Comparison of ENCODE assay signal across 9 cellular contexts in the genomic region with DNA sequence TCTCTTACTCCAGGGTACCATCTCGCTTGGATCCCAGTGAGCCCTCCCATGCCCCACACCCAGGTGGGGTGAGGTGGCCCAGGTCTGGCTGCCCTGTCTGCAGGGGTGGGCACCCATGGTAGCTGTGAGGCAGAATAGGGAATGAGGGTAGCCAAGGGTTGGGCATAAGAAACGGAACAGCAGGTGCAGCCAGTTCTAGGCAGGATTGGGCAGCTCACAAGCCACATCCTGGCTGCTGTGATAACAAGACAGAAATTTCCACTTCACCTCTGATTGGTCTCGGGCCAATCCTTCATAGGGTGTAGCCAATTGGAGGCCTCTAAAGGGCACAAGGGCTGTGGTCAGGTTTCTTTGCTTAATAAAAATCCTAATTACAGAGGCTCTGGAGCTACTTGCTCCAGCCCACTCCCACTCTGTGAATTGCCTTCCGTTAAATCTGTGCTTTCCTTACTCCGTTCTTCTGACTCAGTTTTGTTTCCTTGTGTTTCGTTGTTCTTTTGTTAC. TPM values are rescaled to one million over a fixed set of nuclear protein-coding genes. Genes with fewer than 3 reads are reported as not detected.
DNase-seq lines count a peak whose midpoint lies in the region; ATAC-seq and TF ChIP-seq lines count a peak whose summit lies in the region.
"Had no signal": no experiment of that assay in that cellular context is flagged by ENCODE, and none has a peak within 500 bp of the region (broad histone marks: within the 10 kb centered on the region; RNA-seq: fewer than 3 reads in every experiment).

No MANE protein-coding gene starts in this region.

- H3K9me3 ChIP-seq in SK-N-MC (ENCODE audit: low read depth, low read length) (no peaks in the 10 kb centered on the region), upper lobe of left lung (no peaks in the 10 kb centered on the region), spleen (no peaks in the 10 kb centered on the region)

- no peak for TF ChIP-seq EP300 in upper lobe of left lung (IDR thresholded peaks at IDR 0.05)

- intact Hi-C loops in spleen (cut with DNase I; ENCODE audit: low total_unique reads): no loop called here

- H3K27ac ChIP-seq in SK-N-MC (no peak overlapping the region), upper lobe of left lung (no peak overlapping the region), spleen (no peak overlapping the region)
- H3K27ac ChIP-seq: HL-60 had no signal

- ATAC-seq in upper lobe of left lung (ENCODE audit: low FRiP score in 2 of 2): no peak
- ATAC-seq in HG02884 (IDR thresholded peaks at IDR 0.05; ENCODE audit: unreplicated experiment): no peak

- no peak overlapping the region for H3K9ac ChIP-seq in SK-N-MC (ENCODE audit: insufficient read length)

- H3K27me3 ChIP-seq in upper lobe of left lung: peaks cover 2 to 46% (median 24%) of the 10 kb centered on the region in 4 donors
- H3K27me3 ChIP-seq in spleen (replicated peaks in 1 of 7): peaks cover 4 to 95% (median 46%) of the 10 kb centered on the region in 7 donors

- no peaks in the 10 kb centered on the region for H3K36me3 ChIP-seq in SK-N-MC (ENCODE audit: insufficient read depth, low read length)
- no peaks in the 10 kb centered on the region for H3K36me3 ChIP-seq in upper lobe of left lung
- no peaks in the 10 kb centered on the region for H3K36me3 ChIP-seq in spleen

- DNase-seq in COR-L47 (lab: John Stamatoyannopoulos, UW) (peak; percentile 35), HFF-Myc (ENCODE audit: extremely low read depth, low read depth) (peak; percentile 2), SK-N-MC (ENCODE audit: low read depth, low spot score) (peak; percentile 2), erythroblast (lab: John Stamatoyannopoulos, UW) (peak; percentile 71 to 81), upper lobe of left lung (peak; percentile 38 to 45), spleen (no peak), T-helper 9 cell (no peak)

- 46 to 48% methylated on average over 5 to 6 of the region's 6 CpGs for WGBS in upper lobe of left lung, 2 donors
- WGBS in spleen, 5 donors: 45 to 50% (median 49%) methylated on average over 6 of the region's 6 CpGs

- TF ChIP-seq CTCF in HFF-Myc (IDR thresholded peaks at IDR 0.05; ENCODE audit: low read depth, low read length, missing control alignments) (no peak), upper lobe of left lung (IDR thresholded peaks at IDR 0.05) (no peak), spleen (IDR thresholded peaks at IDR 0.05 in 8 of 11, conservative IDR thresholded peaks at IDR 0.05 in 3 of 11) (no peak)

- H3K4me1 ChIP-seq in upper lobe of left lung (peaks cover 19 to 44% (median 22%) of the 10 kb centered on the region in 4 donors), spleen (peaks cover 0 to 43% (median 24%) of the 10 kb centered on the region in 6 donors)

- TF ChIP-seq POLR2A in erythroblast (IDR thresholded peaks at IDR 0.05; ENCODE audit: low read length) (no peak), upper lobe of left lung (IDR thresholded peaks at IDR 0.05) (no peak), spleen (IDR thresholded peaks at IDR 0.05) (no peak)

- H3K4me3 ChIP-seq in HFF-Myc (replicated peaks; ENCODE audit: low read depth, low read length): no peak overlapping the region
- H3K4me3 ChIP-seq in SK-N-MC: no peak overlapping the region
- no peak overlapping the region for H3K4me3 ChIP-seq in upper lobe of left lung
- no peak overlapping the region for H3K4me3 ChIP-seq in spleen

RNA-seq across cellular contexts. Expression of a gene that starts 1.5 kb away (rescaled TPM):
- total RNA-seq in upper lobe of left lung: under 1 TPM in 1 of 6 donors, not detected in 5; 0.91 TPM
- not detected for total RNA-seq in spleen
- under 1 TPM; 0.23 to 0.99 (median 0.26) TPM for polyA plus RNA-seq in spleen

RNA-seq across cellular contexts. Expression of a gene that starts 3.2 kb away (rescaled TPM):
- total RNA-seq in upper lobe of left lung (10 to 100 TPM in 2 of 6 donors, 1 to 10 TPM in 4; 1.9 to 16.8 (median 5.5) TPM), spleen (1 to 10 TPM; 1.0 to 5.4 (median 2.6) TPM)
- polyA plus RNA-seq in spleen: 1 to 10 TPM in 2 of 3 donors, under 1 TPM in 1; 0.79 to 5.2 (median 1.9) TPM

RNA-seq across cellular contexts. Expression of a gene that starts 4.0 kb away (rescaled TPM):
- under 1 TPM in 2 of 6 donors, not detected in 4; 0.52 to 0.64 TPM for total RNA-seq in upper lobe of left lung
- total RNA-seq in spleen: 1 to 10 TPM in 1 of 7 donors, under 1 TPM in 2, not detected in 4; 0.28 to 1.1 (median 0.39) TPM
- 1 to 10 TPM in 2 of 3 donors, under 1 TPM in 1; 0.67 to 2.4 (median 1.4) TPM for polyA plus RNA-seq in spleen

RNA-seq across cellular contexts. Expression of a gene that starts 44.3 kb away (rescaled TPM):
- total RNA-seq in upper lobe of left lung: 10 to 100 TPM; 55.4 to 92.7 (median 66.0) TPM
- total RNA-seq in spleen: 10 to 100 TPM; 32.2 to 63.1 (median 42.5) TPM
- 10 to 100 TPM; 13.0 to 25.9 (median 13.1) TPM for polyA plus RNA-seq in spleen

RNA-seq across cellular contexts. Expression of a gene that starts 49.7 kb away (rescaled TPM):
- 100 to 1,000 TPM in 3 of 6 donors, 10 to 100 TPM in 3; 57.9 to 394 (median 108) TPM for total RNA-seq in upper lobe of left lung
- total RNA-seq in spleen: 100 to 1,000 TPM in 5 of 7 donors, 10 to 100 TPM in 2; 76.7 to 158 (median 105) TPM
- 100 to 1,000 TPM; 110 to 318 (median 282) TPM for polyA plus RNA-seq in spleen

Comparison
In these comparisons a context has a peak if more than half of its experiments do, and no peak if none do; other contexts are left out.
1. DNase-seq: peak in COR-L47 (single experiment), HFF-Myc (single experiment), SK-N-MC (single experiment), erythroblast (2 of 2) and upper lobe of left lung (2 of 2); none in spleen (single experiment) and T-helper 9 cell (single experiment).